ENCODE assay signal across 16 cellular contexts in genomic region chr18:55119434-55119833, GRCh38.
"Had no signal": no experiment of that assay in that cellular context is flagged by ENCODE, and none has a peak within 500 bp of the region (broad histone marks: within the 10 kb centered on the region; RNA-seq: fewer than 3 reads in every experiment).

No MANE protein-coding gene starts in this region.

- H3K4me3 Mint-ChIP-seq: activated CD4-positive, alpha-beta memory T cell treated with anti-CD3 and anti-CD28 coated beads, Interleukin-2, amount 10 ng/mL, durations not matched to agents 7 days and 5 days; activated T-cell treated with anti-CD3 and anti-CD28 coated beads, Interleukin-2, amount 50 U/mL, for 24 hours; mesothelial cell of epicardium had no signal

- H3K4me3 ChIP-seq: colonic mucosa, esophagus squamous epithelium, lower lobe of right lung, psoas muscle, sigmoid colon, spleen, stomach, testis, upper lobe of left lung had no signal

- H3K4me1 Mint-ChIP-seq: activated CD4-positive, alpha-beta memory T cell treated with anti-CD3 and anti-CD28 coated beads, Interleukin-2, amount 10 ng/mL, durations not matched to agents 7 days and 5 days; mesothelial cell of epicardium had no signal

- H3K27ac Mint-ChIP-seq: activated CD4-positive, alpha-beta memory T cell treated with anti-CD3 and anti-CD28 coated beads, Interleukin-2, amount 10 ng/mL, durations not matched to agents 7 days and 5 days; activated T-cell treated with anti-CD3 and anti-CD28 coated beads, Interleukin-2, amount 50 U/mL, for 24 hours; mesothelial cell of epicardium had no signal

- DNase-seq: activated CD4-positive, alpha-beta memory T cell treated with anti-CD3 and anti-CD28 coated beads, Interleukin-2, amount 10 ng/mL, durations not matched to agents 7 days and 5 days; activated naive CD4-positive, alpha-beta T cell treated with anti-CD3 and anti-CD28 coated beads, Interleukin-2, amount 50 U/mL, for 16 hours; activated T-cell treated with anti-CD3 and anti-CD28 coated beads, Interleukin-2, amount 50 U/mL, for 24 hours; central memory CD4-positive, alpha-beta T cell; colonic mucosa; esophagus squamous epithelium; lower lobe of right lung; psoas muscle; sigmoid colon; spleen; stimulated activated CD4-positive, alpha-beta T cell treated with anti-CD3 and anti-CD28 coated beads, Interleukin-1b, Interleukin-23, amount 100 ng/mL, for 48 hours; stomach; testis; upper lobe of left lung; WERI-Rb-1 had no signal

- H3K4me1 ChIP-seq: colonic mucosa, esophagus squamous epithelium, lower lobe of right lung, psoas muscle, spleen, upper lobe of left lung had no signal

- H3K9me3 ChIP-seq: colonic mucosa, esophagus squamous epithelium, lower lobe of right lung, psoas muscle, sigmoid colon, spleen, stomach, testis, upper lobe of left lung had no signal

- H3K36me3 ChIP-seq: colonic mucosa, esophagus squamous epithelium, lower lobe of right lung, sigmoid colon, spleen, stomach, upper lobe of left lung, WERI-Rb-1 had no signal

- ATAC-seq: lower lobe of right lung, psoas muscle had no signal

- H3K27me3 ChIP-seq: colonic mucosa, esophagus squamous epithelium, sigmoid colon, spleen, stomach, testis, upper lobe of left lung had no signal

- H3K27ac ChIP-seq: colonic mucosa, esophagus squamous epithelium, lower lobe of right lung, psoas muscle, sigmoid colon, spleen, stomach, testis, upper lobe of left lung, WERI-Rb-1 had no signal

- H3K27me3 Mint-ChIP-seq: activated CD4-positive, alpha-beta memory T cell treated with anti-CD3 and anti-CD28 coated beads, Interleukin-2, amount 10 ng/mL, durations not matched to agents 7 days and 5 days; activated T-cell treated with anti-CD3 and anti-CD28 coated beads, Interleukin-2, amount 50 U/mL, for 24 hours had no signal

- H3K9me3 Mint-ChIP-seq: activated CD4-positive, alpha-beta memory T cell treated with anti-CD3 and anti-CD28 coated beads, Interleukin-2, amount 10 ng/mL, durations not matched to agents 7 days and 5 days; activated T-cell treated with anti-CD3 and anti-CD28 coated beads, Interleukin-2, amount 50 U/mL, for 24 hours; mesothelial cell of epicardium had no signal

- H3K36me3 Mint-ChIP-seq: mesothelial cell of epicardium had no signal
